1 cellular context compared by ENCODE assay signal in the genomic region with DNA sequence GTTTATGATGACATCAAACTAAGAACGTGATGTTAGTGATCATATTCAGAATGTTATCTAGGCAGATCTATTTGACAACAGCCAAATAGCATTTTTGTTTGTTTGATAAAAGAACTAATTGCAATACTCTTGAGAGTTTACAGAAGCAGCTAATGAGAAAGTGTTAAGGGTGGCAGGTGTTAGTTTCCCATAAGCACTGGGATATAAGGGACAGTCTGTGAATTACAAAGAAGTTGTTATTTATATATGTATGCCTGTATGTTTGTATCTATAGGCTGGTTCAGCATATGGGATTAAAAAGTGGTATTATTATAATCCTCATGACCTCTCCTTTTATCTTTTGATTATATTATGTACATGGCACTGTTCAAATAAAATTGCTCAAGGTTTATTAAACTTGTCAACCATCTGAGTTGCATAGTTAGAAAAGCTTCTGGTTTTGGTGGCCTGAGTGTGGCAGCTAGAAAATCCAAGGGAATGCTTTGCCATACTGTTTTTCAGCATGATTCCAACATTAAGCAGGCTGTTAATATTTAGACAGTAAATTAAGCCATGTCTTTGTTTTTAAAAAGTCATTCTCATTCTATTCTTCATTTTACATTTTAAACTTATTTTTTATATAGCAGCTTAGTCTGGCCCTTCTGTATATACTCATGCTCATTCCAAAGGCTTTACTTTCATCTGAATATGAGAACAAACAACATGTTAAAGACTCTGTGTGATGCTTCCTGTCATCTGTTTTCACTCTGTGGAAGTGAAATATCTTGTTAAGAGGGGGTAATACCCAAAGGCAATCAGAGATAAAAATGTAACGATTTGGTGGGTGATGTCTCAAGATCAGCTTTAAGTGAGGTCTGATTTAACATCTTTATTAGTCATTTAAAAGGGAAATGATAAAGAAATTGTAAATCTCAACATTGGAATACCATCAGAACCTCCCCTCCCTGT.
TF ChIP-seq lines count a peak whose summit lies in the region.

No MANE protein-coding gene starts in this region.

TF ChIP-seq in WTC11, 78 proteins besides CTCF, POLR2A, EP300 and RAD21 (continued from another document):
- TF ChIP-seq, protein P1, sequence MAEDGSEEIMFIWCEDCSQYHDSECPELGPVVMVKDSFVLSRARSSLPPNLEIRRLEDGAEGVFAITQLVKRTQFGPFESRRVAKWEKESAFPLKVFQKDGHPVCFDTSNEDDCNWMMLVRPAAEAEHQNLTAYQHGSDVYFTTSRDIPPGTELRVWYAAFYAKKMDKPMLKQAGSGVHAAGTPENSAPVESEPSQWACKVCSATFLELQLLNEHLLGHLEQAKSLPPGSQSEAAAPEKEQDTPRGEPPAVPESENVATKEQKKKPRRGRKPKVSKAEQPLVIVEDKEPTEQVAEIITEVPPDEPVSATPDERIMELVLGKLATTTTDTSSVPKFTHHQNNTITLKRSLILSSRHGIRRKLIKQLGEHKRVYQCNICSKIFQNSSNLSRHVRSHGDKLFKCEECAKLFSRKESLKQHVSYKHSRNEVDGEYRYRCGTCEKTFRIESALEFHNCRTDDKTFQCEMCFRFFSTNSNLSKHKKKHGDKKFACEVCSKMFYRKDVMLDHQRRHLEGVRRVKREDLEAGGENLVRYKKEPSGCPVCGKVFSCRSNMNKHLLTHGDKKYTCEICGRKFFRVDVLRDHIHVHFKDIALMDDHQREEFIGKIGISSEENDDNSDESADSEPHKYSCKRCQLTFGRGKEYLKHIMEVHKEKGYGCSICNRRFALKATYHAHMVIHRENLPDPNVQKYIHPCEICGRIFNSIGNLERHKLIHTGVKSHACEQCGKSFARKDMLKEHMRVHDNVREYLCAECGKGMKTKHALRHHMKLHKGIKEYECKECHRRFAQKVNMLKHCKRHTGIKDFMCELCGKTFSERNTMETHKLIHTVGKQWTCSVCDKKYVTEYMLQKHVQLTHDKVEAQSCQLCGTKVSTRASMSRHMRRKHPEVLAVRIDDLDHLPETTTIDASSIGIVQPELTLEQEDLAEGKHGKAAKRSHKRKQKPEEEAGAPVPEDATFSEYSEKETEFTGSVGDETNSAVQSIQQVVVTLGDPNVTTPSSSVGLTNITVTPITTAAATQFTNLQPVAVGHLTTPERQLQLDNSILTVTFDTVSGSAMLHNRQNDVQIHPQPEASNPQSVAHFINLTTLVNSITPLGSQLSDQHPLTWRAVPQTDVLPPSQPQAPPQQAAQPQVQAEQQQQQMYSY (CRISPR knock-in tag; IDR thresholded peaks at IDR 0.05), result no peak
- TF ChIP-seq ZNF671 (CRISPR knock-in tag; IDR thresholded peaks at IDR 0.05), result no peak
